1 cellular context compared by ENCODE assay signal in genomic region chr6:1766663-1767062, GRCh38.
TF ChIP-seq lines count a peak whose summit lies in the region.

No MANE protein-coding gene starts in this region.

TF ChIP-seq in HEK293, 187 proteins besides CTCF, POLR2A, EP300 and RAD21 (continued from another document):
- TF ChIP-seq ZNF645 (tag by site-specific recombination; IDR thresholded peaks at IDR 0.05): no peak
- no peak for TF ChIP-seq ZNF626 (tag by site-specific recombination; IDR thresholded peaks at IDR 0.05)
